In genomic region chr12:109428038-109428629, GRCh38 we compare ENCODE assay signal across 8 cellular contexts. TPM values are rescaled to one million over a fixed set of nuclear protein-coding genes. Genes with fewer than 3 reads are reported as not detected.
DNase-seq lines count a peak whose midpoint lies in the region; ATAC-seq lines count a peak whose summit lies in the region.

No MANE protein-coding gene starts in this region.

- H3K27me3 ChIP-seq in CD4-positive, CD25-positive, alpha-beta regulatory T cell (ENCODE audit: control insufficient read depth, insufficient read depth, low read length), result no peaks in the 10 kb centered on the region

- H3K4me1 ChIP-seq in CD4-positive, CD25-positive, alpha-beta regulatory T cell (ENCODE audit: control insufficient read depth, insufficient read depth, low read length, poor library complexity, severe bottlenecking), result peaks cover 6% of the 10 kb centered on the region

- no peak overlapping the region for H3K27ac Mint-ChIP-seq in CD4-positive, CD25-positive, alpha-beta regulatory T cell

- ATAC-seq in CD4-positive, CD25-positive, alpha-beta regulatory T cell (ENCODE audit: low read depth in 2 of 2), result peak; percentile 69 to 70
- ATAC-seq in GM21723 (IDR thresholded peaks at IDR 0.05; ENCODE audit: unreplicated experiment) (peak; percentile 66), HG02885 (IDR thresholded peaks at IDR 0.05; ENCODE audit: poor library complexity, unreplicated experiment) (no peak)

- H3K27me3 Mint-ChIP-seq in CD4-positive, CD25-positive, alpha-beta regulatory T cell, result no peaks in the 10 kb centered on the region

- H3K4me1 Mint-ChIP-seq in CD4-positive, CD25-positive, alpha-beta regulatory T cell, result peaks cover 6 to 8% (median 6%) of the 10 kb centered on the region in 4 donors

- peak; percentile 56 to 80 (median 63) for DNase-seq in CD4-positive, CD25-positive, alpha-beta regulatory T cell
- DNase-seq in NCI-H1694 treated with DMSO at 0.1 percent for 48 hours (lab: John Stamatoyannopoulos, UW) (peak; percentile 75), T-helper 2 cell (peak; percentile 47 to 76 (median 58)), amygdala (lab: John Stamatoyannopoulos, UW) (peak in 51 of 56 donors; percentile 7 to 86 (median 44)), hepatic stellate cell (ENCODE audit: low spot score) (peak; percentile 71), skeletal muscle cell (ENCODE audit: low read depth) (peak; percentile 25)

- H3K9me3 ChIP-seq in CD4-positive, CD25-positive, alpha-beta regulatory T cell (ENCODE audit: control insufficient read depth in 2 of 2, low read length in 2 of 2), result no peaks in the 10 kb centered on the region

- H3K36me3 Mint-ChIP-seq in CD4-positive, CD25-positive, alpha-beta regulatory T cell, result no peaks in the 10 kb centered on the region

- H3K9me3 Mint-ChIP-seq in CD4-positive, CD25-positive, alpha-beta regulatory T cell, result peaks cover 0 to 2% (median 0%) of the 10 kb centered on the region in 7 donors

- H3K27ac ChIP-seq in CD4-positive, CD25-positive, alpha-beta regulatory T cell (ENCODE audit: insufficient read depth, low read length, poor library complexity, severe bottlenecking), result no peak overlapping the region

- H3K36me3 ChIP-seq in CD4-positive, CD25-positive, alpha-beta regulatory T cell (ENCODE audit: control insufficient read depth, insufficient read depth, low read length), result no peaks in the 10 kb centered on the region

- H3K4me3 ChIP-seq in CD4-positive, CD25-positive, alpha-beta regulatory T cell (ENCODE audit: low read depth, low read length), result no peak overlapping the region
- no peak overlapping the region for H3K4me3 ChIP-seq in skeletal muscle cell (ENCODE audit: low read depth, low read length)

- H3K4me3 Mint-ChIP-seq in CD4-positive, CD25-positive, alpha-beta regulatory T cell, result no peak overlapping the region

RNA-seq across cellular contexts. Expression of gene KCTD10, which starts 49.0 kb away (rescaled TPM):
- total RNA-seq in CD4-positive, CD25-positive, alpha-beta regulatory T cell, result 38.7 TPM
- 10 to 100 TPM; 26.4 to 32.3 (median 28.7) TPM for polyA plus RNA-seq in CD4-positive, CD25-positive, alpha-beta regulatory T cell

RNA-seq across cellular contexts. Expression of gene UBE3B, which starts 49.3 kb away (rescaled TPM):
- total RNA-seq in CD4-positive, CD25-positive, alpha-beta regulatory T cell, result 38.2 TPM
- polyA plus RNA-seq in CD4-positive, CD25-positive, alpha-beta regulatory T cell, result 10 to 100 TPM; 16.8 to 24.4 (median 20.9) TPM

Comparison
In these comparisons a context has a peak if more than half of its experiments do, and no peak if none do; other contexts are left out.
1. DNase-seq: peak in every context shown above with its lines; median percentile 75 in NCI-H1694 treated with DMSO at 0.1 percent for 48 hours; 71 in hepatic stellate cell; 63 in CD4-positive, CD25-positive, alpha-beta regulatory T cell; 58 in T-helper 2 cell; 44 in amygdala; 25 in skeletal muscle cell.